Comparison of ENCODE assay signal across 9 cellular contexts in the genomic region with DNA sequence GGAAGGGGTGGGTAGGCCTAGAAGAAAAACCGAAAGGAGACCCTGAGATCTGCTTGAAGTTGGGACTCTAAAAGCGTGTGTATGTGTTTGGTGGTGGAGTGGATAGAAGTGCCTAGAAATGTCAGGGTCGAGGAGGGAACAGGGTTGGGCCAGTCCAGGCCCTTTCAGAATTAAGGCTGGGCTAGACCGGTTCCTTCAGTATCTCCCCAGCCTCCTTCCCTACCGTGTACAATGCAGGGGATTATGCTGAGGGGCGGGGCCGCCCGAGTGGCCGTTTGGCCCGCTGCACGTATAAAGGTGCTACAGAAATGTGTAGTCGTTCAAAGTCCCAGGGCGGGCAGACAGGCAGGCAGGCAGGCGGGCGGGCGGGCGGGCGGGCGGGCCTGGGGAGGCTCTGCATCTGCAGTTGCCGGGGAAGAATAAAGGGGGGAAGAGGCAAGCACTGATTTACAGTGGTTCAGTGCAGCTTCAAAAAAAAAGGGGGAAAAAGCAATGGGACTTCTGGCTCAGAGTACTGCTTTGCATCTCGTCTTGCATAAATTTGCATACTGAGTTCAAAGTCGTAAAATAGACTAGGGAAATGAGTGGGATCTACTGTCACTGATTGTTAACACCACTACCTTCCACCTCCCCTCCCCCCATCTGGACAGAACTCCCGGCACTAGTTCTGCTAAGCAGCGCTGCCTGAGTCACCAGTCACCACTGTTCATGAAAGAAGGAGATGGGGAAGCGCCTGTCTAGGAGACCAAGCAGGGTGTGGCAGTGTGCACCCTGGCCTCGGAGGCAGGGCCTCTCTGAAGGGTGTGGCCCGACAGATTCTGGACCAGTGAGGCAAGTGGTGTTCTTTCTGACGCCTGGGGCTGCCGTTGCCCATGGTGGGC. TPM values are rescaled to one million over a fixed set of nuclear protein-coding genes. Genes with fewer than 3 reads are reported as not detected.
DNase-seq lines count a peak whose midpoint lies in the region; ATAC-seq and TF ChIP-seq lines count a peak whose summit lies in the region.
"Had no signal": no experiment of that assay in that cellular context is flagged by ENCODE, and none has a peak within 500 bp of the region (broad histone marks: within the 10 kb centered on the region; RNA-seq: fewer than 3 reads in every experiment).

No MANE protein-coding gene starts in this region.

- H3K9me2 ChIP-seq in SK-N-SH (no peaks in the 10 kb centered on the region), hepatocyte (replicated peaks; ENCODE audit: insufficient read depth) (no peaks in the 10 kb centered on the region)

- peak overlapping the region; percentile 67 to 87 for H3K27ac ChIP-seq in SK-N-SH (ENCODE audit: low read depth in 2 of 2, low read length in 1 of 2)
- peak overlapping the region; percentile 89 for H3K27ac ChIP-seq in hepatocyte
- H3K27ac ChIP-seq: 22Rv1 had no signal

- H3K36me3 ChIP-seq in SK-N-SH (replicated peaks in 1 of 2; ENCODE audit: control insufficient read depth in 1 of 2, insufficient read depth in 2 of 2, low read length in 1 of 2) (peaks cover 9 to 11% of the 10 kb centered on the region in 2 experiments), hepatocyte (replicated peaks; ENCODE audit: insufficient read depth, low read depth) (no peaks in the 10 kb centered on the region)

- no peak for TF ChIP-seq RAD21 in SK-N-SH (IDR thresholded peaks at IDR 0.05; ENCODE audit: low read length)

- peaks cover 0 to 2% of the 10 kb centered on the region in 2 donors for H3K9me3 Mint-ChIP-seq in stimulated activated naive B cell treated with anti-CD40 and anti-IgM and Interleukin-4, amounts not matched to agents 10 μg/mL and 1 μg/mL and 100 μg/mL, for 72 hours

- H3K9me3 ChIP-seq in SK-N-SH: no peaks in the 10 kb centered on the region
- no peaks in the 10 kb centered on the region for H3K9me3 ChIP-seq in hepatocyte (ENCODE audit: low read depth)

- no peak overlapping the region for H3K27ac Mint-ChIP-seq in stimulated activated naive B cell treated with anti-CD40 and anti-IgM and Interleukin-4, amounts not matched to agents 10 μg/mL and 1 μg/mL and 100 μg/mL, for 72 hours

- POLR2A ChIA-PET in SK-N-SH (lab: Yijun Ruan, JAX): interaction anchor here (1.2 kb wide), 1 partner anchor 119 kb away, joined by 4 read pairs; no protein-coding TSS in a partner anchor

- peaks cover 20 to 28% of the 10 kb centered on the region in 2 donors for H3K4me1 Mint-ChIP-seq in stimulated activated naive B cell treated with anti-CD40 and anti-IgM and Interleukin-4, amounts not matched to agents 10 μg/mL and 1 μg/mL and 100 μg/mL, for 72 hours

- H3F3A ChIP-seq in SK-N-SH (replicated peaks; ENCODE audit: insufficient read depth): peaks cover 3% of the 10 kb centered on the region

- 0 out of 4 replicates have a peak, but pooled peaks of 1 of the 2 experiments have one; percentile 6 for TF ChIP-seq EP300 in SK-N-SH (IDR thresholded peaks at IDR 0.05; ENCODE audit: borderline replicate concordance in 1 of 2, low read depth in 1 of 2, low read length in 1 of 2)

- H3K4me1 ChIP-seq in SK-N-SH (ENCODE audit: control insufficient read depth in 1 of 2, insufficient read depth in 2 of 2, low read depth in 1 of 2, low read length in 1 of 2): peaks cover 13 to 26% of the 10 kb centered on the region in 2 experiments; a peak in 2 of 4 replicates
- H3K4me1 ChIP-seq in hepatocyte (ENCODE audit: insufficient read depth): peaks cover 31% of the 10 kb centered on the region

- H3K27me3 ChIP-seq in SK-N-SH (ENCODE audit: insufficient read depth): no peaks in the 10 kb centered on the region
- H3K27me3 ChIP-seq in hepatocyte: peaks cover 20% of the 10 kb centered on the region

- H2AFZ ChIP-seq in SK-N-SH (ENCODE audit: low read depth) (peak overlapping the region; percentile 49; the same call in 1 of the 2 replicates), hepatocyte (no peak overlapping the region)

- no peaks in the 10 kb centered on the region for H4K20me1 ChIP-seq in SK-N-SH (ENCODE audit: insufficient read depth)
- H4K20me1 ChIP-seq in hepatocyte (ENCODE audit: insufficient read depth, poor library complexity, severe bottlenecking): no peaks in the 10 kb centered on the region

- DNase-seq in DMS 273 (lab: John Stamatoyannopoulos, UW; ENCODE audit: unreplicated experiment) (peak; percentile 50), DMS 273 treated with DMSO at 0.1 percent for 48 hours (lab: John Stamatoyannopoulos, UW) (no peak), SK-N-SH (peak; percentile 70), hepatocyte (ENCODE audit: low spot score) (peak; percentile 86), T-helper 1 cell (no peak), NCI-H2196 (lab: John Stamatoyannopoulos, UW; ENCODE audit: unreplicated experiment) (no peak), NCI-H774 (lab: John Stamatoyannopoulos, UW) (no peak)
- DNase-seq in stimulated activated naive B cell treated with anti-CD40 and anti-IgM and Interleukin-4, amounts not matched to agents 10 μg/mL and 1 μg/mL and 100 μg/mL, for 72 hours: no peak

- peak overlapping the region; percentile 86 to 99 for H3K4me3 ChIP-seq in SK-N-SH (ENCODE audit: low read depth in 2 of 2, low read length in 1 of 2)
- no peak overlapping the region for H3K4me3 ChIP-seq in hepatocyte

- CTCF ChIA-PET in SK-N-SH (lab: Yijun Ruan, JAX): interaction anchor here (1.0 to 8.1 kb wide), 6 partner anchors 15 to 119 kb away, joined by 4 to 82 read pairs (median 7); no protein-coding TSS in a partner anchor

- TF ChIP-seq CTCF in SK-N-SH (IDR thresholded peaks at IDR 0.05): no peak
- TF ChIP-seq CTCF in hepatocyte (IDR thresholded peaks at IDR 0.05; ENCODE audit: poor library complexity): no peak

- H3K36me3 Mint-ChIP-seq in stimulated activated naive B cell treated with anti-CD40 and anti-IgM and Interleukin-4, amounts not matched to agents 10 μg/mL and 1 μg/mL and 100 μg/mL, for 72 hours: no peaks in the 10 kb centered on the region

- H3K27me3 Mint-ChIP-seq in stimulated activated naive B cell treated with anti-CD40 and anti-IgM and Interleukin-4, amounts not matched to agents 10 μg/mL and 1 μg/mL and 100 μg/mL, for 72 hours: peaks cover 57 to 61% of the 10 kb centered on the region in 2 donors

- WGBS in SK-N-SH (ENCODE audit: low lambda C conversion rate): 20% methylated on average over 27 of the region's 29 CpGs
- WGBS in hepatocyte (ENCODE audit: low lambda C conversion rate, missing lambda C conversion rate): 21% methylated on average over 25 of the region's 29 CpGs

- H3K4me2 ChIP-seq in SK-N-SH (peak overlapping the region; percentile 99), hepatocyte (peak overlapping the region; percentile 93)

- H3K4me3 Mint-ChIP-seq in stimulated activated naive B cell treated with anti-CD40 and anti-IgM and Interleukin-4, amounts not matched to agents 10 μg/mL and 1 μg/mL and 100 μg/mL, for 72 hours: peak overlapping the region in 1 of 2 donors; percentile 6

- H3K79me2 ChIP-seq in SK-N-SH (ENCODE audit: insufficient read depth): peaks cover 80% of the 10 kb centered on the region
- peaks cover 54% of the 10 kb centered on the region for H3K79me2 ChIP-seq in hepatocyte

- ATAC-seq in stimulated activated naive B cell treated with anti-CD40 and anti-IgM and Interleukin-4, amounts not matched to agents 10 μg/mL and 1 μg/mL and 100 μg/mL, for 72 hours (replicated peaks): peak; percentile 33 to 38

- H3K9ac ChIP-seq in SK-N-SH: peak overlapping the region; percentile 83

TF ChIP-seq in SK-N-SH, 30 proteins besides CTCF, POLR2A, EP300 and RAD21 (continues in another document):
- TF ChIP-seq NRF1 (IDR thresholded peaks at IDR 0.05; ENCODE audit: low read depth, low read length): no peak
- TF ChIP-seq JUND (IDR thresholded peaks at IDR 0.05): peak; percentile 54; the same call in 1 of the 2 replicates
- TF ChIP-seq, protein P1, sequence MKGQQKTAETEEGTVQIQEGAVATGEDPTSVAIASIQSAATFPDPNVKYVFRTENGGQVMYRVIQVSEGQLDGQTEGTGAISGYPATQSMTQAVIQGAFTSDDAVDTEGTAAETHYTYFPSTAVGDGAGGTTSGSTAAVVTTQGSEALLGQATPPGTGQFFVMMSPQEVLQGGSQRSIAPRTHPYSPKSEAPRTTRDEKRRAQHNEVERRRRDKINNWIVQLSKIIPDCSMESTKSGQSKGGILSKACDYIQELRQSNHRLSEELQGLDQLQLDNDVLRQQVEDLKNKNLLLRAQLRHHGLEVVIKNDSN (IDR thresholded peaks at IDR 0.05; ENCODE audit: borderline replicate concordance, low read depth): no peak
- TF ChIP-seq, protein P2, sequence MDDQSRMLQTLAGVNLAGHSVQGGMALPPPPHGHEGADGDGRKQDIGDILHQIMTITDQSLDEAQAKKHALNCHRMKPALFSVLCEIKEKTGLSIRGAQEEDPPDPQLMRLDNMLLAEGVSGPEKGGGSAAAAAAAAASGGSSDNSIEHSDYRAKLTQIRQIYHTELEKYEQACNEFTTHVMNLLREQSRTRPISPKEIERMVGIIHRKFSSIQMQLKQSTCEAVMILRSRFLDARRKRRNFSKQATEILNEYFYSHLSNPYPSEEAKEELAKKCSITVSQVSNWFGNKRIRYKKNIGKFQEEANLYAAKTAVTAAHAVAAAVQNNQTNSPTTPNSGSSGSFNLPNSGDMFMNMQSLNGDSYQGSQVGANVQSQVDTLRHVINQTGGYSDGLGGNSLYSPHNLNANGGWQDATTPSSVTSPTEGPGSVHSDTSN (IDR thresholded peaks at IDR 0.05): peak; percentile 41; the same call in 1 of the 2 replicates
- TF ChIP-seq, protein P3, sequence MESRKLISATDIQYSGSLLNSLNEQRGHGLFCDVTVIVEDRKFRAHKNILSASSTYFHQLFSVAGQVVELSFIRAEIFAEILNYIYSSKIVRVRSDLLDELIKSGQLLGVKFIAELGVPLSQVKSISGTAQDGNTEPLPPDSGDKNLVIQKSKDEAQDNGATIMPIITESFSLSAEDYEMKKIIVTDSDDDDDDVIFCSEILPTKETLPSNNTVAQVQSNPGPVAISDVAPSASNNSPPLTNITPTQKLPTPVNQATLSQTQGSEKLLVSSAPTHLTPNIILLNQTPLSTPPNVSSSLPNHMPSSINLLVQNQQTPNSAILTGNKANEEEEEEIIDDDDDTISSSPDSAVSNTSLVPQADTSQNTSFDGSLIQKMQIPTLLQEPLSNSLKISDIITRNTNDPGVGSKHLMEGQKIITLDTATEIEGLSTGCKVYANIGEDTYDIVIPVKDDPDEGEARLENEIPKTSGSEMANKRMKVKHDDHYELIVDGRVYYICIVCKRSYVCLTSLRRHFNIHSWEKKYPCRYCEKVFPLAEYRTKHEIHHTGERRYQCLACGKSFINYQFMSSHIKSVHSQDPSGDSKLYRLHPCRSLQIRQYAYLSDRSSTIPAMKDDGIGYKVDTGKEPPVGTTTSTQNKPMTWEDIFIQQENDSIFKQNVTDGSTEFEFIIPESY (IDR thresholded peaks at IDR 0.05; ENCODE audit: borderline replicate concordance, low read depth): no peak

RNA-seq across cellular contexts. Expression of a gene that starts 3.6 kb away (rescaled TPM):
- 668 and 695 TPM in 2 replicates for polyA plus RNA-seq in SK-N-SH (2012; rRNA removed)
- 286 and 490 TPM in 2 replicates for polyA plus RNA-seq in SK-N-SH (2012; cell fraction: cytosol; rRNA removed)
- polyA plus RNA-seq in SK-N-SH (2012; cell fraction: nucleus; rRNA removed): 566 and 589 TPM in 2 replicates
- total RNA-seq in hepatocyte: 163 and 231 TPM in 2 replicates
- polyA plus RNA-seq in hepatocyte: 338 and 351 TPM in 2 replicates

RNA-seq across cellular contexts. Expression of a gene that starts 58.5 kb away (rescaled TPM):
- polyA plus RNA-seq in SK-N-SH (2012; rRNA removed) (156 and 323 TPM in 2 replicates), hepatocyte (113 TPM in 2 replicates)
- polyA plus RNA-seq in SK-N-SH (2012; cell fraction: cytosol; rRNA removed): 92.2 and 140 TPM in 2 replicates
- 204 and 262 TPM in 2 replicates for polyA plus RNA-seq in SK-N-SH (2012; cell fraction: nucleus; rRNA removed)
- 190 and 232 TPM in 2 replicates for total RNA-seq in hepatocyte

Comparison
In these comparisons a context has a peak if more than half of its experiments do, and no peak if none do; other contexts are left out.
1. DNase-seq: peak in DMS 273 (single experiment), SK-N-SH (single experiment) and hepatocyte (single experiment); none in DMS 273 treated with DMSO at 0.1 percent for 48 hours (single experiment), stimulated activated naive B cell treated with anti-CD40 and anti-IgM and Interleukin-4, amounts not matched to agents 10 μg/mL and 1 μg/mL and 100 μg/mL, for 72 hours (single experiment), T-helper 1 cell (0 of 5), NCI-H2196 (single experiment) and NCI-H774 (single experiment).